14 cellular contexts compared by ENCODE assay signal in the genomic region with DNA sequence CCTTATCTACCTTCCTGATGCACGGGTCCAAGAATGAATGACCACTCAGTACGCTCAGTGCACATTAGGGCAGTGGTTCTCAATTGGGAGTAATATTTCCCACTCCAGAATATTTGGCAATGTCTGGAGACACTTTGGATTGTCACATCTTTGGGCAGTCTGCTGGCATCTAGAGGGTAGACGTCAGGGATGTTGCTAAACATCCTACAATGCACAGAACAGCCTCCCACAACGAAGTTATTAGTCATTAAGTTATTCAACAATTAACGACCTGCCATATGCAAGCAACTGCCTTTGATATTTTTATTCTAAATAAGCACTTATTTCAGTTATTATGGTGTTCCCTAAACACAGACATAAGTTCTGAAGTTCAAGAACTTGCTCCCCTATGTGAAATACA.
DNase-seq lines count a peak whose midpoint lies in the region; ATAC-seq and TF ChIP-seq lines count a peak whose summit lies in the region.
"Had no signal": no experiment of that assay in that cellular context is flagged by ENCODE, and none has a peak within 500 bp of the region (broad histone marks: within the 10 kb centered on the region; RNA-seq: fewer than 3 reads in every experiment).

No MANE protein-coding gene starts in this region.

- TF ChIP-seq CTCF in AG04450 (IDR thresholded peaks at IDR 0.05; ENCODE audit: low read depth, low read length) (no peak), HFFc6 (IDR thresholded peaks at IDR 0.05) (no peak), fibroblast of villous mesenchyme (IDR thresholded peaks at IDR 0.05; ENCODE audit: insufficient read depth, low read depth, low read length) (no peak)

- no peak overlapping the region for H3K27ac Mint-ChIP-seq in HFFc6
- no peak overlapping the region for H3K27ac Mint-ChIP-seq in natural killer cell treated with Interleukin-12 subunit alpha and Interleukin-12 subunit beta and Interleukin-15 and Interleukin-18, amount 100 ng/mL, for 72 hours
- H3K27ac Mint-ChIP-seq: CD4-positive, CD25-positive, alpha-beta regulatory T cell had no signal

- H3K4me1 Mint-ChIP-seq in HFFc6 (ENCODE audit: low read depth), result peaks cover 66% of the 10 kb centered on the region
- H3K4me1 Mint-ChIP-seq in natural killer cell treated with Interleukin-12 subunit alpha and Interleukin-12 subunit beta and Interleukin-15 and Interleukin-18, amount 100 ng/mL, for 72 hours (ENCODE audit: low read depth in 2 of 2), result no peaks in the 10 kb centered on the region

- no peaks in the 10 kb centered on the region for H3K27me3 Mint-ChIP-seq in HFFc6 (ENCODE audit: insufficient read depth)
- H3K27me3 Mint-ChIP-seq in natural killer cell treated with Interleukin-12 subunit alpha and Interleukin-12 subunit beta and Interleukin-15 and Interleukin-18, amount 100 ng/mL, for 72 hours, result no peaks in the 10 kb centered on the region
- H3K27me3 Mint-ChIP-seq: CD4-positive, CD25-positive, alpha-beta regulatory T cell had no signal

- H3K27me3 ChIP-seq in AG04450 (ENCODE audit: control insufficient read depth, insufficient read depth, low read length), result no peaks in the 10 kb centered on the region
- H3K27me3 ChIP-seq: BLaER1 treated with 17β-estradiol and CSF1 and Interleukin-3, amounts not matched to agents 10 nM and 100 nM had no signal

- no peak overlapping the region for H3K4me3 Mint-ChIP-seq in HFFc6
- H3K4me3 Mint-ChIP-seq in natural killer cell treated with Interleukin-12 subunit alpha and Interleukin-12 subunit beta and Interleukin-15 and Interleukin-18, amount 100 ng/mL, for 72 hours, result no peak overlapping the region
- H3K4me3 Mint-ChIP-seq: CD4-positive, CD25-positive, alpha-beta regulatory T cell had no signal

- no peaks in the 10 kb centered on the region for H3K9me3 ChIP-seq in AG04450 (ENCODE audit: control insufficient read depth, insufficient read depth, low read length)
- H3K9me3 ChIP-seq: HAP-1 had no signal

- CTCF ChIA-PET in AG04450 (lab: Charles Lee), result no interaction called here

- ATAC-seq in natural killer cell treated with Interleukin-12 subunit alpha and Interleukin-12 subunit beta and Interleukin-15 and Interleukin-18, amount 100 ng/mL, for 72 hours, result no peak

- H3K27ac ChIP-seq in AG04450 (ENCODE audit: low read depth, low read length), result peak overlapping the region; percentile 74
- H3K27ac ChIP-seq: BLaER1 treated with 17β-estradiol and CSF1 and Interleukin-3, amounts not matched to agents 10 nM and 100 nM; HL-60 had no signal

- no peaks in the 10 kb centered on the region for H3K36me3 Mint-ChIP-seq in HFFc6 (ENCODE audit: low read depth)
- H3K36me3 Mint-ChIP-seq in natural killer cell treated with Interleukin-12 subunit alpha and Interleukin-12 subunit beta and Interleukin-15 and Interleukin-18, amount 100 ng/mL, for 72 hours, result no peaks in the 10 kb centered on the region
- H3K36me3 Mint-ChIP-seq: CD4-positive, CD25-positive, alpha-beta regulatory T cell had no signal

- POLR2A ChIA-PET in AG04450 (lab: Yijun Ruan, JAX), result interaction anchor here (0.8 kb wide), 1 partner anchor 14 kb away, joined by 3 read pairs; no protein-coding TSS in a partner anchor

- H3K4me3 ChIP-seq in AG04450 (ENCODE audit: low read depth, low read length), result no peak overlapping the region
- no peak overlapping the region for H3K4me3 ChIP-seq in fibroblast of villous mesenchyme (ENCODE audit: low read depth, low read length)
- H3K4me3 ChIP-seq: BLaER1 treated with 17β-estradiol and CSF1 and Interleukin-3, amounts not matched to agents 10 nM and 100 nM; HAP-1 had no signal

- DNase-seq in AG04450 (ENCODE audit: low read depth, low spot score) (no peak), HFFc6 (peak; percentile 9), amniotic epithelial cell (ENCODE audit: low read depth) (peak; percentile 52), fibroblast of villous mesenchyme (ENCODE audit: low read depth) (peak; percentile 68), epidermal melanocyte (ENCODE audit: insufficient read length, low spot score) (no peak), HT-29 (ENCODE audit: low spot score) (no peak), NCI-H1436 (lab: John Stamatoyannopoulos, UW) (no peak)
- no peak for DNase-seq in natural killer cell treated with Interleukin-12 subunit alpha and Interleukin-12 subunit beta and Interleukin-15 and Interleukin-18, amount 100 ng/mL, for 72 hours (ENCODE audit: low spot score)
- DNase-seq: 8988T; CD4-positive, CD25-positive, alpha-beta regulatory T cell; DMS53 had no signal

- no peaks in the 10 kb centered on the region for H3K9me3 Mint-ChIP-seq in HFFc6
- H3K9me3 Mint-ChIP-seq in natural killer cell treated with Interleukin-12 subunit alpha and Interleukin-12 subunit beta and Interleukin-15 and Interleukin-18, amount 100 ng/mL, for 72 hours, result peaks cover 8% of the 10 kb centered on the region

Comparison
In these comparisons a context has a peak if more than half of its experiments do, and no peak if none do; other contexts are left out.
1. DNase-seq: peak in HFFc6 (single experiment), amniotic epithelial cell (single experiment) and fibroblast of villous mesenchyme (single experiment); none in AG04450 (single experiment), epidermal melanocyte (single experiment), HT-29 (single experiment), natural killer cell treated with Interleukin-12 subunit alpha and Interleukin-12 subunit beta and Interleukin-15 and Interleukin-18, amount 100 ng/mL, for 72 hours (single experiment) and NCI-H1436 (single experiment).